12 cellular contexts compared by ENCODE assay signal in the genomic region with DNA sequence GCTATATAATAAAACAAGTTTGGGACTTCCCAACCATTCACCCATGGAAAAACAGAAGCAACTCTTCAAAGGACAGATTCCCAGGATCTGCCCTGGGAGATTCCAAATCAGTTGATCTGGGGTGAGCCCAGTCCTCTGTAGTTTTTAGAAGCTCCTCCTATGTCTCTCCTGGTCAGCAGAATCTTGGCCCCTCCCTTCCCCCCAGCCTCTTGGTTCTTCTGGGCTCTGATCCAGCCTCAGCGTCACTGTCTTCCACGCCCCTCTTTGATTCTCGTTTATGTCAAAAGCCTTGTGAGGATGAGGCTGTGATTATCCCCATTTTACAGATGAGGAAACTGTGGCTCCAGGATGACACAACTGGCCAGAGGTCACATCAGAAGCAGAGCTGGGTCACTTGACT. TPM values are rescaled to one million over a fixed set of nuclear protein-coding genes. Genes with fewer than 3 reads are reported as not detected.
DNase-seq lines count a peak whose midpoint lies in the region; ATAC-seq and TF ChIP-seq lines count a peak whose summit lies in the region.
"Had no signal": no experiment of that assay in that cellular context is flagged by ENCODE, and none has a peak within 500 bp of the region (broad histone marks: within the 10 kb centered on the region; RNA-seq: fewer than 3 reads in every experiment).

No MANE protein-coding gene starts in this region.

- no TSS peak for BruUV-seq in MCF 10A (replicated peaks; lab: Mats Ljungman, UMichigan)

- POLR2A ChIA-PET in MCF 10A (lab: Yijun Ruan, JAX), result no interaction called here

- H3K9me3 Mint-ChIP-seq in MCF 10A (ENCODE audit: unreplicated experiment), result no peaks in the 10 kb centered on the region
- H3K9me3 Mint-ChIP-seq: activated T-helper 1 cell treated with anti-CD3 and anti-CD28 coated beads, Interleukin-12 subunit alpha, Interleukin-12 subunit beta, Interleukin-2, Interleukin-4 antibody, amounts not matched to agents 30 ng/mL and 10 ng/mL and 1 ng/mL, durations not matched to agents 14 hours and 24 hours and 36 hours had no signal

- H3K27me3 Mint-ChIP-seq in MCF 10A (ENCODE audit: insufficient read depth, unreplicated experiment), result peaks cover 43% of the 10 kb centered on the region

- ATAC-seq in left cardiac atrium (peak; percentile 13 to 28), sciatic nerve (peak; percentile 73), HG03280 (IDR thresholded peaks at IDR 0.05; ENCODE audit: unreplicated experiment) (no peak)

- intact Hi-C loops in MCF 10A (cut with micrococcal nuclease) (no loop called here), left cardiac atrium (cut with DNase I) (no loop called here), sciatic nerve (cut with DNase I) (no loop called here)

- peaks cover 7% of the 10 kb centered on the region for H3K4me1 Mint-ChIP-seq in MCF 10A (ENCODE audit: insufficient read depth, unreplicated experiment)

- TF ChIP-seq CTCF in MCF 10A (IDR thresholded peaks at IDR 0.05; ENCODE audit: unreplicated experiment), result no peak

- H3K36me3 Mint-ChIP-seq in MCF 10A (ENCODE audit: insufficient read depth, unreplicated experiment), result no peaks in the 10 kb centered on the region

- H3K4me3 Mint-ChIP-seq in MCF 10A (ENCODE audit: unreplicated experiment), result no peak overlapping the region
- H3K4me3 Mint-ChIP-seq: activated T-helper 1 cell treated with anti-CD3 and anti-CD28 coated beads, Interleukin-12 subunit alpha, Interleukin-12 subunit beta, Interleukin-2, Interleukin-4 antibody, amounts not matched to agents 30 ng/mL and 10 ng/mL and 1 ng/mL, durations not matched to agents 14 hours and 24 hours and 36 hours had no signal

- DNase-seq in CD1c-positive myeloid dendritic cell (ENCODE audit: extremely low spot score) (peak; percentile 15), MCF 10A (ENCODE audit: unreplicated experiment) (peak; percentile 45), left cardiac atrium (peak; percentile 76), sciatic nerve (ENCODE audit: low spot score) (peak; percentile 86), NCI-H1436 (lab: John Stamatoyannopoulos, UW) (no peak), KG1 (lab: John Stamatoyannopoulos, UW) (no peak)
- no peak for DNase-seq in activated CD4-positive, alpha-beta T cell treated with anti-CD3 and anti-CD28 coated beads for 48 hours
- DNase-seq: foreskin melanocyte, NCI-H526 treated with DMSO at 0.1 percent for 48 hours had no signal

- CTCF ChIA-PET in MCF 10A (lab: Yijun Ruan, JAX), result interaction anchor here (0.6 to 7.8 kb wide), 3 partner anchors 9 to 94 kb away, joined by 3 to 91 read pairs (median 9); no protein-coding TSS in a partner anchor

- no peak overlapping the region for H3K27ac Mint-ChIP-seq in MCF 10A (ENCODE audit: low read depth, unreplicated experiment)
- H3K27ac Mint-ChIP-seq: activated T-helper 1 cell treated with anti-CD3 and anti-CD28 coated beads, Interleukin-12 subunit alpha, Interleukin-12 subunit beta, Interleukin-2, Interleukin-4 antibody, amounts not matched to agents 30 ng/mL and 10 ng/mL and 1 ng/mL, durations not matched to agents 14 hours and 24 hours and 36 hours had no signal

RNA-seq across cellular contexts. Expression of a gene that starts 0.9 kb away (rescaled TPM):
- total RNA-seq in MCF 10A (2022), result not detected in 2 replicates
- 10 to 100 TPM; 40.3 to 80.0 TPM for total RNA-seq in left cardiac atrium
- 108 TPM for total RNA-seq in sciatic nerve
- total RNA-seq: activated T-helper 1 cell treated with anti-CD3 and anti-CD28 coated beads, Interleukin-12 subunit alpha, Interleukin-12 subunit beta, Interleukin-2, Interleukin-4 antibody, amounts not matched to agents 30 ng/mL and 10 ng/mL and 1 ng/mL, durations not matched to agents 14 hours and 24 hours and 36 hours; osteocyte had no signal

Comparison
In these comparisons a context has a peak if more than half of its experiments do, and no peak if none do; other contexts are left out.
1. DNase-seq: peak in CD1c-positive myeloid dendritic cell (single experiment), MCF 10A (single experiment), left cardiac atrium (single experiment) and sciatic nerve (single experiment); none in activated CD4-positive, alpha-beta T cell treated with anti-CD3 and anti-CD28 coated beads for 48 hours (single experiment), NCI-H1436 (single experiment) and KG1 (single experiment).
2. RNA of a gene that starts 0.9 kb away (total RNA-seq): 108 TPM in sciatic nerve (single experiment) and 40.3 to 80.0 TPM in left cardiac atrium; not detected in MCF 10A; every median in the first group is over 10 times any median in the second.